36 cellular contexts compared by ENCODE assay signal in the genomic region with DNA sequence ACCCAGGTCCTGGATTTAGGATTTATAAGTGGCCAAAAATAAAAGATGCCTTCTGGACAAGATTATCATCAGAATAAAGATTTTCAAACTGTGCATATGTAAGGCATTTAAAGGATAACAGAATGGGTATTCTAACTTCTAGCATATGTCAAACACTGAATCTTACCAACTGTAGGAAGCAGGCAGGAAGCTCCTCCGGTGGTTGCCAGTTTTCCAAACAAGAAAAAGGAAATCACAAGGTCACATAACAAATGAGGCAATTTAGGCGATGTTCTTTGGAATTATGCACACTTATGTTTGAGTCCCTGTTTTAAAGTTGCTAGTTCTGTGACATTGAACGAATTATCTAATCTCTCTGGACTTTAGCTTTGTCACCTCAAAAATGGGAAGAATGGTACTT. TPM values are rescaled to one million over a fixed set of nuclear protein-coding genes. Genes with fewer than 3 reads are reported as not detected.
"Had no signal": no experiment of that assay in that cellular context is flagged by ENCODE, and none has a peak within 500 bp of the region (broad histone marks: within the 10 kb centered on the region; RNA-seq: fewer than 3 reads in every experiment).

No MANE protein-coding gene starts in this region.

- H3K9me3 ChIP-seq: adrenal gland, esophagus muscularis mucosa, left ventricle myocardium inferior, neutrophil, suprapubic skin, tibial artery, upper lobe of right lung had no signal

- H3K4me1 ChIP-seq: adrenal gland, esophagus muscularis mucosa, left ventricle myocardium inferior, suprapubic skin, tibial artery, upper lobe of right lung had no signal

- H3K36me3 ChIP-seq: adrenal gland, cardiac muscle cell, esophagus muscularis mucosa, left ventricle myocardium inferior, neutrophil, suprapubic skin, tibial artery, upper lobe of right lung had no signal

- H3K27ac ChIP-seq: adrenal gland, cardiac muscle cell, coronary artery, esophagus muscularis mucosa, hepatocyte, left ventricle myocardium inferior, neutrophil, skin epidermis, suprapubic skin, tibial artery, upper lobe of right lung, VCaP had no signal

- ATAC-seq: sciatic nerve, upper lobe of right lung had no signal

- H3K4me1 Mint-ChIP-seq: activated naive CD8-positive, alpha-beta T cell treated with anti-CD3 and anti-CD28 coated beads for 36 hours; brain; nephron progenitor cell had no signal

- DNase-seq: activated CD4-positive, alpha-beta T cell treated with anti-CD3 and anti-CD28 coated beads for 4 hours; activated CD4-positive, alpha-beta T cell treated with anti-CD3 and anti-CD28 coated beads, Interleukin-2, amount 50 U/mL, for 48 hours; activated CD8-positive, alpha-beta memory T cell treated with anti-CD3 and anti-CD28 coated beads for 24 hours; activated effector memory CD4-positive, alpha-beta T cell treated with anti-CD3 and anti-CD28 coated beads, Interleukin-2, amount 50 U/mL, for 16 hours; activated naive CD4-positive, alpha-beta T cell treated with anti-CD3 and anti-CD28 coated beads for 36 hours; activated naive CD8-positive, alpha-beta T cell treated with anti-CD3 and anti-CD28 coated beads for 36 hours; activated T-cell treated with anti-CD3 and anti-CD28 coated beads, Interleukin-2, amount 50 U/mL, for 1 hour; adrenal gland; aorta; glutamatergic neuron; left ventricle myocardium inferior; naive B cell; nephron progenitor cell; stimulated activated CD4-positive, alpha-beta T cell treated with anti-CD3 and anti-CD28 coated beads, Interleukin-1b, Interleukin-23, amount 100 ng/mL, for 48 hours; stimulated activated naive CD4-positive, alpha-beta T cell; tibial artery; upper lobe of right lung had no signal

- H3K4me3 Mint-ChIP-seq: activated naive CD4-positive, alpha-beta T cell treated with anti-CD3 and anti-CD28 coated beads for 36 hours; activated naive CD8-positive, alpha-beta T cell treated with anti-CD3 and anti-CD28 coated beads for 36 hours; activated T-helper 1 cell treated with anti-CD3 and anti-CD28 coated beads, Interleukin-12 subunit alpha, Interleukin-12 subunit beta, Interleukin-2, Interleukin-4 antibody, amounts not matched to agents 30 ng/mL and 10 ng/mL and 1 ng/mL, durations not matched to agents 14 hours and 24 hours and 36 hours; brain; mesothelial cell of epicardium; naive B cell; nephron progenitor cell had no signal

- H3K27me3 ChIP-seq: adrenal gland, cardiac muscle cell, esophagus muscularis mucosa, hepatocyte, neutrophil, suprapubic skin, tibial artery, upper lobe of right lung had no signal

- H3K27ac Mint-ChIP-seq: activated naive CD4-positive, alpha-beta T cell treated with anti-CD3 and anti-CD28 coated beads for 36 hours; activated naive CD8-positive, alpha-beta T cell treated with anti-CD3 and anti-CD28 coated beads for 36 hours; activated T-helper 1 cell treated with anti-CD3 and anti-CD28 coated beads, Interleukin-12 subunit alpha, Interleukin-12 subunit beta, Interleukin-2, Interleukin-4 antibody, amounts not matched to agents 30 ng/mL and 10 ng/mL and 1 ng/mL, durations not matched to agents 14 hours and 24 hours and 36 hours; brain; mesothelial cell of epicardium; nephron progenitor cell had no signal

- H3K36me3 Mint-ChIP-seq: activated naive CD8-positive, alpha-beta T cell treated with anti-CD3 and anti-CD28 coated beads for 36 hours; brain; mesothelial cell of epicardium; naive B cell had no signal

- H3K9me3 Mint-ChIP-seq: activated naive CD4-positive, alpha-beta T cell treated with anti-CD3 and anti-CD28 coated beads for 36 hours; activated naive CD8-positive, alpha-beta T cell treated with anti-CD3 and anti-CD28 coated beads for 36 hours; activated T-helper 1 cell treated with anti-CD3 and anti-CD28 coated beads, Interleukin-12 subunit alpha, Interleukin-12 subunit beta, Interleukin-2, Interleukin-4 antibody, amounts not matched to agents 30 ng/mL and 10 ng/mL and 1 ng/mL, durations not matched to agents 14 hours and 24 hours and 36 hours; brain; mesothelial cell of epicardium; naive B cell; nephron progenitor cell had no signal

- H3K4me3 ChIP-seq: adrenal gland, cardiac muscle cell, coronary artery, esophagus muscularis mucosa, hepatocyte, left ventricle myocardium inferior, lung, skin epidermis, suprapubic skin, tibial artery, upper lobe of right lung had no signal

- H3K27me3 Mint-ChIP-seq: activated naive CD8-positive, alpha-beta T cell treated with anti-CD3 and anti-CD28 coated beads for 36 hours; naive B cell had no signal

RNA-seq across cellular contexts. Expression of a gene that starts 48.9 kb away (rescaled TPM):
- total RNA-seq: activated naive CD4-positive, alpha-beta T cell treated with anti-CD3 and anti-CD28 coated beads for 36 hours; activated naive CD8-positive, alpha-beta T cell treated with anti-CD3 and anti-CD28 coated beads for 36 hours; activated T-helper 1 cell treated with anti-CD3 and anti-CD28 coated beads, Interleukin-12 subunit alpha, Interleukin-12 subunit beta, Interleukin-2, Interleukin-4 antibody, amounts not matched to agents 30 ng/mL and 10 ng/mL and 1 ng/mL, durations not matched to agents 14 hours and 24 hours and 36 hours; adrenal gland; aorta; cardiac muscle cell; cerebellum; esophagus muscularis mucosa; frontal cortex; hepatocyte; left ventricle myocardium inferior; lung; mesothelial cell of epicardium; osteocyte; posterior vena cava; renal cortical epithelial cell; sciatic nerve; suprapubic skin; T-helper 1 cell treated with Interleukin-12 subunit alpha and Interleukin-12 subunit beta and Interleukin-4 antibody, amounts not matched to agents 30 ng/mL and 1 ng/mL, for 36 hours; upper lobe of right lung had no signal
- polyA plus RNA-seq: adrenal gland, aorta, cardiac muscle cell, hepatocyte, lung had no signal
